2 cellular contexts compared by ENCODE assay signal in the genomic region with DNA sequence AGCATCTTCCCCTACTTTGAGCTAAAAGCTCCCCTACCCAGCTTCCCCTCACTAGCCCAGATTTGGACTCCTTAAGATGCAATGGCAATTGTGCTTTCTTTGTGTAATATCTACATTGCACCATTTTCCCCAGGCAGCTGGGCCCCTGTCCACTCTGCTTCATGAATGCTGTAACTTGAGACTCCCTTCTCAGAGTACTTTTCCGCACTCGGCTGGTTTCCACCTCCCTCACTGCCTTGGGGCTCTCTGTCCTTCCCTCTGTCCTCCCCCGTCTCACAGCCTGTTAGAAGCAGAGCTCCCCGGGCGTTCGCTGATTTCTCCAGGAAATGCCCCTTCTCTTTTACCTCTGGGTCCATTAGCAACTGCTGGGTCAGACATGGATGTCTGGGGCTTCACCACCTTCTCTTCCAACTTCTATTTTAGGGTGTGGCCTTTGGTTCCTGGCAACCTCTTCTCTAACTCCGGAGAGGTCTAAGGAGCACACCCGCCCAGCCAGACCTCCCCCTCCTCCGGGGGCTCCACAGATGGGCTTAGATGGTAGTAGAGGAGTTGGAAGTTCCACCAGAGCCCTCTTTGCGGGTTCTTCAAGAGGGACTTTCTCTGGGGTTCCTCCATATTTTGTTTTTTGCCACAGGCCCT.
TF ChIP-seq lines count a peak whose summit lies in the region.

No MANE protein-coding gene starts in this region.

TF ChIP-seq in SK-N-SH treated with all-trans-retinoic acid at 6 μM for 48 hours, 23 proteins besides CTCF, POLR2A, EP300 and RAD21 (continued from another document):
- TF ChIP-seq, protein P1, sequence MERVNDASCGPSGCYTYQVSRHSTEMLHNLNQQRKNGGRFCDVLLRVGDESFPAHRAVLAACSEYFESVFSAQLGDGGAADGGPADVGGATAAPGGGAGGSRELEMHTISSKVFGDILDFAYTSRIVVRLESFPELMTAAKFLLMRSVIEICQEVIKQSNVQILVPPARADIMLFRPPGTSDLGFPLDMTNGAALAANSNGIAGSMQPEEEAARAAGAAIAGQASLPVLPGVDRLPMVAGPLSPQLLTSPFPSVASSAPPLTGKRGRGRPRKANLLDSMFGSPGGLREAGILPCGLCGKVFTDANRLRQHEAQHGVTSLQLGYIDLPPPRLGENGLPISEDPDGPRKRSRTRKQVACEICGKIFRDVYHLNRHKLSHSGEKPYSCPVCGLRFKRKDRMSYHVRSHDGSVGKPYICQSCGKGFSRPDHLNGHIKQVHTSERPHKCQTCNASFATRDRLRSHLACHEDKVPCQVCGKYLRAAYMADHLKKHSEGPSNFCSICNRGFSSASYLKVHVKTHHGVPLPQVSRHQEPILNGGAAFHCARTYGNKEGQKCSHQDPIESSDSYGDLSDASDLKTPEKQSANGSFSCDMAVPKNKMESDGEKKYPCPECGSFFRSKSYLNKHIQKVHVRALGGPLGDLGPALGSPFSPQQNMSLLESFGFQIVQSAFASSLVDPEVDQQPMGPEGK (CRISPR knock-in tag; IDR thresholded peaks at IDR 0.05; ENCODE audit: borderline replicate concordance): no peak
- no peak for TF ChIP-seq TOX (CRISPR knock-in tag; IDR thresholded peaks at IDR 0.05; ENCODE audit: borderline replicate concordance)
- no peak for TF ChIP-seq ARNTL (CRISPR knock-in tag; IDR thresholded peaks at IDR 0.05; ENCODE audit: borderline replicate concordance, low read depth)
- TF ChIP-seq GLIS3 (CRISPR knock-in tag; IDR thresholded peaks at IDR 0.05): no peak
- TF ChIP-seq ZNF8 (CRISPR knock-in tag; IDR thresholded peaks at IDR 0.05): no peak
- TF ChIP-seq, protein P2, sequence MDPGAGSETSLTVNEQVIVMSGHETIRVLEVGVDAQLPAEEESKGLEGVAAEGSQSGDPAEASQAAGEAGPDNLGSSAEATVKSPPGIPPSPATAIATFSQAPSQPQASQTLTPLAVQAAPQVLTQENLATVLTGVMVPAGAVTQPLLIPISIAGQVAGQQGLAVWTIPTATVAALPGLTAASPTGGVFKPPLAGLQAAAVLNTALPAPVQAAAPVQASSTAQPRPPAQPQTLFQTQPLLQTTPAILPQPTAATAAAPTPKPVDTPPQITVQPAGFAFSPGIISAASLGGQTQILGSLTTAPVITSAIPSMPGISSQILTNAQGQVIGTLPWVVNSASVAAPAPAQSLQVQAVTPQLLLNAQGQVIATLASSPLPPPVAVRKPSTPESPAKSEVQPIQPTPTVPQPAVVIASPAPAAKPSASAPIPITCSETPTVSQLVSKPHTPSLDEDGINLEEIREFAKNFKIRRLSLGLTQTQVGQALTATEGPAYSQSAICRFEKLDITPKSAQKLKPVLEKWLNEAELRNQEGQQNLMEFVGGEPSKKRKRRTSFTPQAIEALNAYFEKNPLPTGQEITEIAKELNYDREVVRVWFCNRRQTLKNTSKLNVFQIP (CRISPR knock-in tag; IDR thresholded peaks at IDR 0.05; ENCODE audit: borderline replicate concordance, low read depth): no peak
- TF ChIP-seq, protein P3, sequence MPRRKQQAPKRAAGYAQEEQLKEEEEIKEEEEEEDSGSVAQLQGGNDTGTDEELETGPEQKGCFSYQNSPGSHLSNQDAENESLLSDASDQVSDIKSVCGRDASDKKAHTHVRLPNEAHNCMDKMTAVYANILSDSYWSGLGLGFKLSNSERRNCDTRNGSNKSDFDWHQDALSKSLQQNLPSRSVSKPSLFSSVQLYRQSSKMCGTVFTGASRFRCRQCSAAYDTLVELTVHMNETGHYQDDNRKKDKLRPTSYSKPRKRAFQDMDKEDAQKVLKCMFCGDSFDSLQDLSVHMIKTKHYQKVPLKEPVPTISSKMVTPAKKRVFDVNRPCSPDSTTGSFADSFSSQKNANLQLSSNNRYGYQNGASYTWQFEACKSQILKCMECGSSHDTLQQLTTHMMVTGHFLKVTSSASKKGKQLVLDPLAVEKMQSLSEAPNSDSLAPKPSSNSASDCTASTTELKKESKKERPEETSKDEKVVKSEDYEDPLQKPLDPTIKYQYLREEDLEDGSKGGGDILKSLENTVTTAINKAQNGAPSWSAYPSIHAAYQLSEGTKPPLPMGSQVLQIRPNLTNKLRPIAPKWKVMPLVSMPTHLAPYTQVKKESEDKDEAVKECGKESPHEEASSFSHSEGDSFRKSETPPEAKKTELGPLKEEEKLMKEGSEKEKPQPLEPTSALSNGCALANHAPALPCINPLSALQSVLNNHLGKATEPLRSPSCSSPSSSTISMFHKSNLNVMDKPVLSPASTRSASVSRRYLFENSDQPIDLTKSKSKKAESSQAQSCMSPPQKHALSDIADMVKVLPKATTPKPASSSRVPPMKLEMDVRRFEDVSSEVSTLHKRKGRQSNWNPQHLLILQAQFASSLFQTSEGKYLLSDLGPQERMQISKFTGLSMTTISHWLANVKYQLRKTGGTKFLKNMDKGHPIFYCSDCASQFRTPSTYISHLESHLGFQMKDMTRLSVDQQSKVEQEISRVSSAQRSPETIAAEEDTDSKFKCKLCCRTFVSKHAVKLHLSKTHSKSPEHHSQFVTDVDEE (CRISPR knock-in tag; IDR thresholded peaks at IDR 0.05): no peak
- no peak for TF ChIP-seq ZFP30 (CRISPR knock-in tag; IDR thresholded peaks at IDR 0.05)
- TF ChIP-seq CSDC2 (CRISPR knock-in tag; IDR thresholded peaks at IDR 0.05): no peak
- TF ChIP-seq, protein P4, sequence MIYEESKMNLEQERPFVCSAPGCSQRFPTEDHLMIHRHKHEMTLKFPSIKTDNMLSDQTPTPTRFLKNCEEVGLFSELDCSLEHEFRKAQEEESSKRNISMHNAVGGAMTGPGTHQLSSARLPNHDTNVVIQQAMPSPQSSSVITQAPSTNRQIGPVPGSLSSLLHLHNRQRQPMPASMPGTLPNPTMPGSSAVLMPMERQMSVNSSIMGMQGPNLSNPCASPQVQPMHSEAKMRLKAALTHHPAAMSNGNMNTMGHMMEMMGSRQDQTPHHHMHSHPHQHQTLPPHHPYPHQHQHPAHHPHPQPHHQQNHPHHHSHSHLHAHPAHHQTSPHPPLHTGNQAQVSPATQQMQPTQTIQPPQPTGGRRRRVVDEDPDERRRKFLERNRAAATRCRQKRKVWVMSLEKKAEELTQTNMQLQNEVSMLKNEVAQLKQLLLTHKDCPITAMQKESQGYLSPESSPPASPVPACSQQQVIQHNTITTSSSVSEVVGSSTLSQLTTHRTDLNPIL (CRISPR knock-in tag; IDR thresholded peaks at IDR 0.05; ENCODE audit: low read depth): no peak
- no peak for TF ChIP-seq BACH2 (CRISPR knock-in tag; IDR thresholded peaks at IDR 0.05; ENCODE audit: borderline replicate concordance)
- no peak for TF ChIP-seq TCF4 (CRISPR knock-in tag; IDR thresholded peaks at IDR 0.05; ENCODE audit: borderline replicate concordance)
- TF ChIP-seq ZC3H10 (CRISPR knock-in tag; IDR thresholded peaks at IDR 0.05): no peak

TF ChIP-seq in SK-N-SH, 30 proteins besides CTCF, POLR2A, EP300 and RAD21 (continued from another document):
- TF ChIP-seq, protein P5, sequence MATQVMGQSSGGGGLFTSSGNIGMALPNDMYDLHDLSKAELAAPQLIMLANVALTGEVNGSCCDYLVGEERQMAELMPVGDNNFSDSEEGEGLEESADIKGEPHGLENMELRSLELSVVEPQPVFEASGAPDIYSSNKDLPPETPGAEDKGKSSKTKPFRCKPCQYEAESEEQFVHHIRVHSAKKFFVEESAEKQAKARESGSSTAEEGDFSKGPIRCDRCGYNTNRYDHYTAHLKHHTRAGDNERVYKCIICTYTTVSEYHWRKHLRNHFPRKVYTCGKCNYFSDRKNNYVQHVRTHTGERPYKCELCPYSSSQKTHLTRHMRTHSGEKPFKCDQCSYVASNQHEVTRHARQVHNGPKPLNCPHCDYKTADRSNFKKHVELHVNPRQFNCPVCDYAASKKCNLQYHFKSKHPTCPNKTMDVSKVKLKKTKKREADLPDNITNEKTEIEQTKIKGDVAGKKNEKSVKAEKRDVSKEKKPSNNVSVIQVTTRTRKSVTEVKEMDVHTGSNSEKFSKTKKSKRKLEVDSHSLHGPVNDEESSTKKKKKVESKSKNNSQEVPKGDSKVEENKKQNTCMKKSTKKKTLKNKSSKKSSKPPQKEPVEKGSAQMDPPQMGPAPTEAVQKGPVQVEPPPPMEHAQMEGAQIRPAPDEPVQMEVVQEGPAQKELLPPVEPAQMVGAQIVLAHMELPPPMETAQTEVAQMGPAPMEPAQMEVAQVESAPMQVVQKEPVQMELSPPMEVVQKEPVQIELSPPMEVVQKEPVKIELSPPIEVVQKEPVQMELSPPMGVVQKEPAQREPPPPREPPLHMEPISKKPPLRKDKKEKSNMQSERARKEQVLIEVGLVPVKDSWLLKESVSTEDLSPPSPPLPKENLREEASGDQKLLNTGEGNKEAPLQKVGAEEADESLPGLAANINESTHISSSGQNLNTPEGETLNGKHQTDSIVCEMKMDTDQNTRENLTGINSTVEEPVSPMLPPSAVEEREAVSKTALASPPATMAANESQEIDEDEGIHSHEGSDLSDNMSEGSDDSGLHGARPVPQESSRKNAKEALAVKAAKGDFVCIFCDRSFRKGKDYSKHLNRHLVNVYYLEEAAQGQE (IDR thresholded peaks at IDR 0.05; ENCODE audit: low read depth, low read length): no peak
- TF ChIP-seq TEAD4 (IDR thresholded peaks at IDR 0.05; ENCODE audit: borderline replicate concordance, insufficient read depth) (no peak), YY1 (IDR thresholded peaks at IDR 0.05; ENCODE audit: low read depth) (no peak), RCOR1 (IDR thresholded peaks at IDR 0.05; ENCODE audit: low read length) (no peak)
